In the genomic region with DNA sequence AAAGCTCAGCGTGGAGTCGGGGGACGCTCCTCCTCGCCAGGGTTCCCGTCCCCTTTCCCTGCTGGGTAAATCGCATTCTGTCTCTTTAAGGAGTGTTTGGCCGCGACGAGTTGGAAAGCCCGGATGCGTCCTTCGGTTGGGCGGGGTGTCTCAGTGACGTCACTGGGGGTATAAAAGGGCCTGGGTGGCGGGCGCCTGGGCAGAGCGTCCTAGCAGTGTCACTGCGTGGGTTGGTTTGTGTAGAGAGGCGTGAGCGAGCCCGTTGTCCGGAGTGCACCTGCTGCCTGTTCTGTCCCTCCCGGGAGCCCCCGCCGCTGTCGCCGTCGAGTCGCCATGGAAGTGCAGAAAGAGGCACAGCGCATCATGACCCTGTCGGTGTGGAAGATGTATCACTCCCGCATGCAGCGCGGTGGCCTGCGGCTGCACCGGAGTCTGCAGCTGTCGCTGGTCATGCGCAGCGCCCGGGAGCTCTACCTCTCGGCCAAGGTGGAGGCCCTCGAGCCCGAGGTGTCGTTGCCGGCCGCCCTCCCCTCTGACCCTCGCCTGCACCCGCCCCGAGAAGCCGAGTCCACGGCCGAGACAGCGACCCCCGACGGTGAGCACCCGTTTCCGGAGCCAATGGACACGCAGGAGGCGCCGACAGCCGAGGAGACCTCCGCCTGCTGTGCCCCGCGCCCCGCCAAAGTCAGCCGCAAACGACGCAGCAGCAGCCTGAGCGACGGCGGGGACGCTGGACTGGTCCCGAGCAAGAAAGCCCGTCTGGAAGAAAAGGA, we compare ENCODE assay signal across 8 cellular contexts. TPM values are rescaled to one million over a fixed set of nuclear protein-coding genes. Genes with fewer than 3 reads are reported as not detected.
DNase-seq lines count a peak whose midpoint lies in the region; ATAC-seq, FAIRE-seq and TF ChIP-seq lines count a peak whose summit lies in the region.

No MANE protein-coding gene starts in this region.

- no peak for TF ChIP-seq CTCF in kidney (IDR thresholded peaks at IDR 0.05; ENCODE audit: borderline replicate concordance, extremely low read depth, insufficient read depth)

- ATAC-seq in GM18511 (IDR thresholded peaks at IDR 0.05; ENCODE audit: unreplicated experiment) (peak; percentile 35), HG03354 (IDR thresholded peaks at IDR 0.05; ENCODE audit: poor library complexity, severe bottlenecking, unreplicated experiment) (peak; percentile 25), HG03469 (IDR thresholded peaks at IDR 0.05; ENCODE audit: unreplicated experiment) (no peak)

- H3K4me1 ChIP-seq in kidney (ENCODE audit: control insufficient read depth in 1 of 2, insufficient read depth in 1 of 2, low read depth in 1 of 2, low read length in 2 of 2), result peaks cover 0 to 15% of the 10 kb centered on the region in 2 donors

- DNase-seq in NCI-H510A (lab: John Stamatoyannopoulos, UW) (peak; percentile 85), cerebellar cortex (ENCODE audit: low spot score) (peak; percentile 98), kidney (peak; percentile 99)
- peak; percentile 97 for DNase-seq in activated CD4-positive, alpha-beta T cell treated with anti-CD3 and anti-CD28 coated beads for 1 hour
- peak; percentile 93 to 97 for DNase-seq in stimulated activated CD4-positive, alpha-beta T cell treated with anti-CD3 and anti-CD28 coated beads, Interleukin-15, amount 100 ng/mL, for 1 hour (ENCODE audit: low read depth in 1 of 2, low spot score in 1 of 2)

- intact Hi-C loops in kidney (cut with DNase I), result no loop called here

- H3K9me3 ChIP-seq in kidney (ENCODE audit: control insufficient read depth in 1 of 2, low read length in 2 of 2), result no peaks in the 10 kb centered on the region

- peak overlapping the region; percentile 93 to 99 for H3K4me3 ChIP-seq in kidney (ENCODE audit: low read length in 2 of 2)

- peak; percentile 50 for FAIRE-seq in kidney (lab: Jason Lieb, UNC)

- H3K36me3 ChIP-seq in kidney (ENCODE audit: control insufficient read depth in 1 of 2, insufficient read depth in 2 of 2, low read length in 2 of 2), result no peaks in the 10 kb centered on the region

- peak overlapping the region; percentile 83 to 99 for H3K9ac ChIP-seq in kidney (ENCODE audit: low read length in 2 of 2)

- H3K27ac ChIP-seq in kidney (ENCODE audit: low read depth in 2 of 2, low read length in 2 of 2), result peak overlapping the region; percentile 98

RNA-seq across cellular contexts. Expression of a gene that starts 2.8 kb away (rescaled TPM):
- 73.9 TPM for total RNA-seq in kidney
- polyA plus RNA-seq in kidney (ENCODE audit: insufficient read depth, low read depth, low replicate concordance), result 96.7 TPM

RNA-seq across cellular contexts. Expression of a gene that starts 2.9 kb away (rescaled TPM):
- 39.5 TPM for total RNA-seq in kidney
- polyA plus RNA-seq in kidney (ENCODE audit: insufficient read depth, low read depth, low replicate concordance), result 52.9 TPM

RNA-seq across cellular contexts. Expression of a gene that starts 35.0 kb away (rescaled TPM):
- 46.1 TPM for total RNA-seq in kidney
- polyA plus RNA-seq in kidney (ENCODE audit: insufficient read depth, low read depth, low replicate concordance), result 16.7 TPM

RNA-seq across cellular contexts. Expression of a gene that starts 36.5 kb away (rescaled TPM):
- total RNA-seq in kidney, result 40.0 TPM
- polyA plus RNA-seq in kidney (ENCODE audit: insufficient read depth, low read depth, low replicate concordance), result 22.7 TPM

RNA-seq across cellular contexts. Expression of a gene that starts 50.4 kb away (rescaled TPM):
- total RNA-seq in kidney, result 13.8 TPM
- polyA plus RNA-seq in kidney (ENCODE audit: insufficient read depth, low read depth, low replicate concordance), result 8.5 TPM
